35 cellular contexts compared by ENCODE assay signal in genomic region chrX:130831347-130831722, GRCh38.
"Had no signal": no experiment of that assay in that cellular context is flagged by ENCODE, and none has a peak within 500 bp of the region (broad histone marks: within the 10 kb centered on the region; RNA-seq: fewer than 3 reads in every experiment).

No MANE protein-coding gene starts in this region.

- H3K9ac ChIP-seq: KMS-11, SK-N-SH had no signal

- ATAC-seq: activated CD8-positive, alpha-beta T cell treated with anti-CD3 and anti-CD28 coated beads for 36 hours; activated T-cell treated with anti-CD3 and anti-CD28 coated beads, Interleukin-2, amount 50 U/mL, for 72 hours; activated T-helper 17 cell treated with anti-CD3 and anti-CD28 coated beads, Interleukin-2, amount 50 U/mL, for 72 hours; PC-3 had no signal

- H3K4me3 ChIP-seq: cardiac muscle cell, Peyer's patch, SJSA1 had no signal

- H3K4me2 ChIP-seq: KMS-11, SK-N-SH had no signal

- H3K9me3 ChIP-seq: Peyer's patch, SJSA1, SK-N-SH had no signal

- H3K4me1 ChIP-seq: Peyer's patch, SJSA1 had no signal

- H3K27ac ChIP-seq: cardiac muscle cell, KMS-11, Peyer's patch, SJSA1, WERI-Rb-1 had no signal

- H3K27me3 ChIP-seq: cardiac muscle cell, Peyer's patch, SJSA1 had no signal

- DNase-seq: activated CD4-positive, alpha-beta T cell treated with anti-CD3 and anti-CD28 coated beads for 1 hour; activated CD4-positive, alpha-beta T cell treated with anti-CD3 and anti-CD28 coated beads for 48 hours; activated CD4-positive, CD25-positive, alpha-beta regulatory T cell; activated CD8-positive, alpha-beta T cell treated with anti-CD3 and anti-CD28 coated beads for 36 hours; activated effector memory CD4-positive, alpha-beta T cell treated with anti-CD3 and anti-CD28 coated beads, Interleukin-2, amount 50 U/mL, for 16 hours; activated naive CD4-positive, alpha-beta T cell; activated naive CD4-positive, alpha-beta T cell treated with anti-CD3 and anti-CD28 coated beads, Interleukin-2, amount 50 U/mL, for 16 hours; activated naive CD8-positive, alpha-beta T cell treated with anti-CD3 and anti-CD28 coated beads for 36 hours; activated T-cell treated with anti-CD3 and anti-CD28 coated beads, Interleukin-2, amount 50 U/mL, for 1 hour; activated T-cell treated with anti-CD3 and anti-CD28 coated beads, Interleukin-2, amount 50 U/mL, for 72 hours; amniotic stem cell; aorta; MV-4-11; NCI-H1092; NCI-H1436 treated with DMSO at 0.1 percent for 48 hours; NCI-H1694 treated with DMSO at 0.1 percent for 48 hours; NCI-H2029; NCI-H510A; NCI-H526; NCI-H748 treated with DMSO at 0.1 percent for 48 hours; NK-92 treated with Interleukin-12 subunit alpha and Interleukin-12 subunit beta, amount 100 ng/mL, for 24 hours; PC-3; Peyer's patch; RPMI8226; SHP77 treated with DMSO at 0.1 percent for 48 hours; SK-N-SH; SW 1271; T-helper 1 cell; T-helper 2 cell; T-helper 9 cell; WERI-Rb-1 had no signal

- H3K36me3 ChIP-seq: cardiac muscle cell, Peyer's patch, SJSA1, WERI-Rb-1 had no signal
